In genomic region chr7:101862280-101863220, GRCh38 we compare ENCODE assay signal across 14 cellular contexts. TPM values are rescaled to one million over a fixed set of nuclear protein-coding genes. Genes with fewer than 3 reads are reported as not detected.
DNase-seq lines count a peak whose midpoint lies in the region; ATAC-seq and TF ChIP-seq lines count a peak whose summit lies in the region.
"Had no signal": no experiment of that assay in that cellular context is flagged by ENCODE, and none has a peak within 500 bp of the region (broad histone marks: within the 10 kb centered on the region; RNA-seq: fewer than 3 reads in every experiment).

No MANE protein-coding gene starts in this region.

- H3K9me2 ChIP-seq in hepatocyte (replicated peaks; ENCODE audit: insufficient read depth) (no peaks in the 10 kb centered on the region), PC-3 (replicated peaks; ENCODE audit: low read length) (no peaks in the 10 kb centered on the region)

- DNase-seq in Right ventricle myocardium inferior (ENCODE audit: missing footprints), result no peak
- no peak for DNase-seq in cardiac septum (ENCODE audit: low spot score)
- DNase-seq in SK-N-DZ (ENCODE audit: low spot score), result peak; percentile 42
- no peak for DNase-seq in hepatocyte (ENCODE audit: low spot score)
- no peak for DNase-seq in T1000 (lab: John Stamatoyannopoulos, UW)
- no peak for DNase-seq in CD8-positive, alpha-beta T cell
- DNase-seq in PC-3, result no peak
- DNase-seq: activated CD4-positive, alpha-beta T cell treated with anti-CD3 and anti-CD28 coated beads, Interleukin-2, amount 50 U/mL, for 1 hour; activated naive CD4-positive, alpha-beta T cell; central memory CD4-positive, alpha-beta T cell; NCI-H446 treated with DMSO at 0.1 percent for 48 hours; SW 1271 had no signal

- TF ChIP-seq CTCF in hepatocyte (IDR thresholded peaks at IDR 0.05; ENCODE audit: poor library complexity) (no peak), PC-3 (conservative IDR thresholded peaks at IDR 0.05; ENCODE audit: low read depth, low read length) (no peak)
- TF ChIP-seq CTCF in CD8-positive, alpha-beta T cell (IDR thresholded peaks at IDR 0.05), result no peak

- intact Hi-C loops in Right ventricle myocardium inferior (cut with DNase I) (no loop called here), cardiac septum (cut with DNase I) (no loop called here), PC-3 (cut with micrococcal nuclease) (no loop called here)
- intact Hi-C loops in CD8-positive, alpha-beta T cell (cut with DNase I, micrococcal nuclease), result no loop called here

- H3K4me1 ChIP-seq in hepatocyte (ENCODE audit: insufficient read depth) (peaks cover 32% of the 10 kb centered on the region), PC-3 (ENCODE audit: insufficient read depth, low read length) (peaks cover 6% of the 10 kb centered on the region; the same call in 1 of the 2 replicates)
- peaks cover under 1% of the 10 kb centered on the region for H3K4me1 ChIP-seq in CD8-positive, alpha-beta T cell (ENCODE audit: insufficient read depth, low read length)

- H3K9ac ChIP-seq in PC-3 (ENCODE audit: low read length), result no peak overlapping the region

- H3K4me1 Mint-ChIP-seq in CD8-positive, alpha-beta T cell (ENCODE audit: low read depth), result peaks cover 43% of the 10 kb centered on the region

- peaks cover 78% of the 10 kb centered on the region for H4K20me1 ChIP-seq in hepatocyte (ENCODE audit: insufficient read depth, poor library complexity, severe bottlenecking)
- H4K20me1 ChIP-seq in PC-3 (ENCODE audit: low read length), result no peaks in the 10 kb centered on the region

- no peak overlapping the region for H3K27ac Mint-ChIP-seq in CD8-positive, alpha-beta T cell

- no peak overlapping the region for H3K4me3 Mint-ChIP-seq in CD8-positive, alpha-beta T cell

- H3K27me3 ChIP-seq in hepatocyte, result no peaks in the 10 kb centered on the region
- H3K27me3 ChIP-seq in CD8-positive, alpha-beta T cell (ENCODE audit: insufficient read depth, low read length), result no peaks in the 10 kb centered on the region
- H3K27me3 ChIP-seq in PC-3 (ENCODE audit: low read length), result no peaks in the 10 kb centered on the region
- H3K27me3 ChIP-seq: vagina had no signal

- no peaks in the 10 kb centered on the region for H3K27me3 Mint-ChIP-seq in CD8-positive, alpha-beta T cell (ENCODE audit: low read depth)

- H3K36me3 Mint-ChIP-seq in CD8-positive, alpha-beta T cell, result peaks cover 11% of the 10 kb centered on the region

- H3K4me2 ChIP-seq in hepatocyte, result peak overlapping the region; percentile 20
- no peak overlapping the region for H3K4me2 ChIP-seq in PC-3 (ENCODE audit: low read length)

- BruUV-seq in PC-3 (replicated peaks; lab: Mats Ljungman, UMichigan), result no TSS peak

- H3K4me3 ChIP-seq in hepatocyte, result no peak overlapping the region
- H3K4me3 ChIP-seq in CD8-positive, alpha-beta T cell (ENCODE audit: low read depth, low read length), result no peak overlapping the region
- no peak overlapping the region for H3K4me3 ChIP-seq in PC-3 (ENCODE audit: low read length)
- H3K4me3 ChIP-seq: vagina had no signal

- POLR2A ChIA-PET in CD8-positive, alpha-beta T cell (lab: Charles Lee), result no interaction called here
- POLR2A ChIA-PET in PC-3 (lab: Charles Lee; ENCODE audit: unreplicated experiment), result no interaction called here

- no peaks in the 10 kb centered on the region for H3K9me3 Mint-ChIP-seq in CD8-positive, alpha-beta T cell

- H3K79me2 ChIP-seq in hepatocyte, result peaks cover 100% of the 10 kb centered on the region
- peaks cover 94% of the 10 kb centered on the region for H3K79me2 ChIP-seq in PC-3 (ENCODE audit: low read length)

- no peaks in the 10 kb centered on the region for H3F3A ChIP-seq in PC-3 (ENCODE audit: low read length, unreplicated experiment)

- peak; percentile 66 for ATAC-seq in Right ventricle myocardium inferior
- no peak for ATAC-seq in HG02970 (IDR thresholded peaks at IDR 0.05; ENCODE audit: low FRiP score, unreplicated experiment)
- ATAC-seq in CD8-positive, alpha-beta T cell, result no peak
- no peak for ATAC-seq in PC-3

- CTCF ChIA-PET in CD8-positive, alpha-beta T cell (lab: Charles Lee), result interaction anchor here (1.2 kb wide), 1 partner anchor 16 kb away, joined by 3 read pairs; no protein-coding TSS in a partner anchor
- CTCF ChIA-PET in PC-3 (lab: Charles Lee), result no interaction called here

- no peak overlapping the region for H2AFZ ChIP-seq in hepatocyte
- H2AFZ ChIP-seq in PC-3 (ENCODE audit: low read length), result no peak overlapping the region

- H3K9me3 ChIP-seq in hepatocyte (ENCODE audit: low read depth), result no peaks in the 10 kb centered on the region
- H3K9me3 ChIP-seq in CD8-positive, alpha-beta T cell (ENCODE audit: low read length), result no peaks in the 10 kb centered on the region
- H3K9me3 ChIP-seq in PC-3 (ENCODE audit: low read length), result no peaks in the 10 kb centered on the region
- H3K9me3 ChIP-seq: vagina had no signal

- 56% methylated on average over 18 of the region's 18 CpGs for WGBS in hepatocyte (ENCODE audit: low lambda C conversion rate, missing lambda C conversion rate)

- peak overlapping the region; percentile 14 for H3K27ac ChIP-seq in hepatocyte
- no peak overlapping the region for H3K27ac ChIP-seq in CD8-positive, alpha-beta T cell (ENCODE audit: low read depth, low read length)
- no peak overlapping the region for H3K27ac ChIP-seq in PC-3 (ENCODE audit: low read length)
- H3K27ac ChIP-seq: vagina had no signal

- H3K36me3 ChIP-seq in hepatocyte (replicated peaks; ENCODE audit: insufficient read depth, low read depth), result no peaks in the 10 kb centered on the region
- H3K36me3 ChIP-seq in CD8-positive, alpha-beta T cell (ENCODE audit: insufficient read depth, low read length), result no peaks in the 10 kb centered on the region
- H3K36me3 ChIP-seq in PC-3 (ENCODE audit: low read depth, low read length), result 0 out of 2 replicates have a peak, but pooled peaks cover 3% of the 10 kb centered on the region
- H3K36me3 ChIP-seq: vagina had no signal

RNA-seq across cellular contexts. Expression of gene CUX1, which starts 45.1 kb away (rescaled TPM):
- total RNA-seq in Right ventricle myocardium inferior (107 TPM), cardiac septum (171 TPM), hepatocyte (60.1 and 64.3 TPM in 2 replicates), PC-3 (2014; rRNA removed) (39.6 and 44.5 TPM in 2 replicates)
- polyA plus RNA-seq in SK-N-DZ (2014; cell fraction: cytosol; rRNA removed), result 22.8 and 23.2 TPM in 2 replicates
- 8.9 and 11.5 TPM in 2 replicates for polyA plus RNA-seq in SK-N-DZ (2014; cell fraction: nucleus; rRNA removed)
- polyA plus RNA-seq in hepatocyte, result 76.8 and 92.5 TPM in 2 replicates
- 10 to 100 TPM; 40.3 to 41.0 TPM for total RNA-seq in CD8-positive, alpha-beta T cell
